ENCODE assay signal across 8 cellular contexts in genomic region chr2:36965196-36965595, GRCh38. TPM values are rescaled to one million over a fixed set of nuclear protein-coding genes. Genes with fewer than 3 reads are reported as not detected.
DNase-seq lines count a peak whose midpoint lies in the region; ATAC-seq and TF ChIP-seq lines count a peak whose summit lies in the region.

No MANE protein-coding gene starts in this region.

- H3K4me1 ChIP-seq in BLaER1 treated with 17β-estradiol and CSF1 and Interleukin-3, amounts not matched to agents 10 nM and 100 nM: peaks cover 28 to 37% (median 35%) of the 10 kb centered on the region in 10 experiments
- peaks cover 8% of the 10 kb centered on the region for H3K4me1 ChIP-seq in effector memory CD4-positive, alpha-beta T cell (ENCODE audit: control insufficient read depth, insufficient read depth, low read length, poor library complexity, severe bottlenecking)

- peak overlapping the region; percentile 85 to 96 (median 91) for H3K9ac ChIP-seq in BLaER1 treated with 17β-estradiol and CSF1 and Interleukin-3, amounts not matched to agents 10 nM and 100 nM

- H3K36me3 ChIP-seq in BLaER1 treated with 17β-estradiol and CSF1 and Interleukin-3, amounts not matched to agents 10 nM and 100 nM: peaks cover 0 to 6% (median 0%) of the 10 kb centered on the region in 11 experiments; a peak in 4 of 22 replicates
- H3K36me3 ChIP-seq in MG63: no peaks in the 10 kb centered on the region
- H3K36me3 ChIP-seq in effector memory CD4-positive, alpha-beta T cell (ENCODE audit: control insufficient read depth, insufficient read depth, low read length): no peaks in the 10 kb centered on the region

- peak overlapping the region; percentile 97 for H3K27ac Mint-ChIP-seq in nephron progenitor cell

- peaks cover 6% of the 10 kb centered on the region for H3K27me3 Mint-ChIP-seq in nephron progenitor cell (ENCODE audit: low read depth, poor library complexity)

- peak overlapping the region; percentile 97 for H3K4me3 Mint-ChIP-seq in nephron progenitor cell

- peaks cover 55% of the 10 kb centered on the region for H3K4me1 Mint-ChIP-seq in nephron progenitor cell

- H3K4me3 ChIP-seq in BLaER1 treated with 17β-estradiol and CSF1 and Interleukin-3, amounts not matched to agents 10 nM and 100 nM: peak overlapping the region; percentile 85 to 99 (median 96)
- H3K4me3 ChIP-seq in MG63: peak overlapping the region; percentile 87
- H3K4me3 ChIP-seq in effector memory CD4-positive, alpha-beta T cell (ENCODE audit: insufficient read depth, low read depth, low read length, poor library complexity, severe bottlenecking): peak overlapping the region; percentile 83

- no peaks in the 10 kb centered on the region for H3K9me3 ChIP-seq in BLaER1 treated with 17β-estradiol and CSF1 and Interleukin-3, amounts not matched to agents 10 nM and 100 nM (replicated peaks in 1 of 11)
- no peaks in the 10 kb centered on the region for H3K9me3 ChIP-seq in MG63
- H3K9me3 ChIP-seq in effector memory CD4-positive, alpha-beta T cell (ENCODE audit: control insufficient read depth, low read length): no peaks in the 10 kb centered on the region

- no peaks in the 10 kb centered on the region for H3K36me3 Mint-ChIP-seq in nephron progenitor cell (ENCODE audit: low read depth)

- H3K27me3 ChIP-seq in BLaER1 treated with 17β-estradiol and CSF1 and Interleukin-3, amounts not matched to agents 10 nM and 100 nM: no peaks in the 10 kb centered on the region
- H3K27me3 ChIP-seq in MG63: no peaks in the 10 kb centered on the region
- H3K27me3 ChIP-seq in effector memory CD4-positive, alpha-beta T cell (replicated peaks; ENCODE audit: control insufficient read depth, insufficient read depth, low read length, poor library complexity, severe bottlenecking): no peaks in the 10 kb centered on the region

- H4K20me1 ChIP-seq in BLaER1 treated with 17β-estradiol and CSF1 and Interleukin-3, amounts not matched to agents 10 nM and 100 nM: peaks cover 16 to 52% (median 42%) of the 10 kb centered on the region in 11 experiments; a peak in 16 of 22 replicates

- intact Hi-C loops in posterior vena cava (cut with DNase I): no loop called here

- peaks cover 2% of the 10 kb centered on the region for H3K9me3 Mint-ChIP-seq in nephron progenitor cell

- DNase-seq in MG63 (no peak), nephron progenitor cell (no peak), dermis blood vessel endothelial cell (no peak), posterior vena cava (ENCODE audit: low spot score) (no peak)
- DNase-seq in effector memory CD4-positive, alpha-beta T cell: no peak
- no peak for DNase-seq in activated effector memory CD4-positive, alpha-beta T cell treated with Interleukin-2 at 50 U/mL for 16 hours

- TF ChIP-seq CTCF in nephron progenitor cell (IDR thresholded peaks at IDR 0.05): no peak

- peak overlapping the region; percentile 18 to 90 (median 87); a peak in 17 of 22 replicates for H3K27ac ChIP-seq in BLaER1 treated with 17β-estradiol and CSF1 and Interleukin-3, amounts not matched to agents 10 nM and 100 nM
- peak overlapping the region; percentile 89 for H3K27ac ChIP-seq in effector memory CD4-positive, alpha-beta T cell (ENCODE audit: insufficient read depth, low read length, poor library complexity, severe bottlenecking)

- ATAC-seq in GM21381 (IDR thresholded peaks at IDR 0.05; ENCODE audit: unreplicated experiment): no peak

- H3K4me2 ChIP-seq in BLaER1 treated with 17β-estradiol and CSF1 and Interleukin-3, amounts not matched to agents 10 nM and 100 nM: peak overlapping the region; percentile 74 to 92 (median 89)

RNA-seq across cellular contexts. Expression of gene STRN, which starts 1.1 kb away (rescaled TPM):
- total RNA-seq in MG63 (2014; rRNA removed; shearing (Covaris generic); ENCODE audit: low replicate concordance): 5.9 and 8.1 TPM in 2 replicates
- total RNA-seq in dermis blood vessel endothelial cell: 24.7 and 52.0 TPM in 2 replicates
- 10 to 100 TPM; 23.1 to 34.2 TPM for total RNA-seq in posterior vena cava
